Comparison of ENCODE assay signal across 1 cellular context in the genomic region with DNA sequence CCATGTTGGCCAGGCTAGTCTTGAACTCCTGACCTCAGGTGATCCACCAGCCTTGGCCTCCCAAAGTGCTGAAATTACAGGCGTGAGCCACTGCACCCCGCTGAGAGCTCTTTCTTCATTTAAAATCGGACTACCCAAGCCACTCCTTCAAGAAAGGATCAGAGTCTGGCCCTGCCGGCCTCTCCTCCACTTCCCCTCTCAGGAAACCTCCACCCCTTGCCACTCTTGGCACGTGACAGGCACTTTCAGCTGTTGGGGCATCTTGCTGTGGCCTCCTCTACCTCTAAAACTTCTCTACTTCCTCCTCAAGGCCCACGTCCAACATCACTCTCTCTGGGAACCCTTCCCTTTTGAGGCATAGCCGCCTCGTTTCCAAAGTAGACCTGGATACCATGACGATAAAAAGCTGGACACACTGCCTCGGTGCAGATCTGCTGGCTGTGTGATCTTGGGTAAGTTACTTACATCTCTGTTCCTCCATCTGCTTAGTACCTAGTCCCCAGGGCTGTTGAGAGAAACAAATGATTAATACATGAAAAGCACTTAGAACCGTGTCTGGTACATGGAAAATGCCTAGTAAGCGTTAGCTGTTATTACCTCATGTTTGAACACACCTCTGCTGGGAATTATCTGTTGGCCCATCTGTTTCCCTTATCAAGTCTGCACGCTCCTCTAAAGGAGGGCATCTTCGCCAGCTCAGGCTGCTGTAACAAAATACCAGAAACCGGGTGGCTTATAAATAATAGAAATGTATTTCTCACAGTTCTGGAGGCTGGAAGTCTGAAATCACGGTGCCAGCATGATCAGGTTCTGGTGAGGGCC.
A peak's percentile ranks its signal among the peaks of the same experiment; 100 is the strongest.
TF ChIP-seq lines count a peak whose summit lies in the region.

No MANE protein-coding gene starts in this region.

TF ChIP-seq in K562, 482 proteins besides CTCF, POLR2A, EP300 and RAD21 (continues in another document):
- TF ChIP-seq MAFF (IDR thresholded peaks at IDR 0.05; ENCODE audit: low read length) (peak; percentile 57; the same call in 1 of the 2 replicates), NR3C1 (CRISPR knock-in tag; IDR thresholded peaks at IDR 0.05) (no peak), ZNF449 (CRISPR knock-in tag; IDR thresholded peaks at IDR 0.05) (no peak), CCNT2 (IDR thresholded peaks at IDR 0.05; ENCODE audit: borderline replicate concordance, extremely low read depth, insufficient read length, low read depth, low read length) (no peak), MYC (IDR thresholded peaks at IDR 0.05; ENCODE audit: low read depth, low read length) (peak; percentile 60), MYC (CRISPR knock-in tag; IDR thresholded peaks at IDR 0.05; ENCODE audit: borderline replicate concordance, low read depth) (no peak), ZNF253 (CRISPR knock-in tag; conservative IDR thresholded peaks at IDR 0.05) (no peak), BCOR (IDR thresholded peaks at IDR 0.05) (peak; percentile 72), MAFK (IDR thresholded peaks at IDR 0.05; ENCODE audit: low read length) (peak; percentile 67), CREB3L1 (IDR thresholded peaks at IDR 0.05; ENCODE audit: borderline replicate concordance, low read depth) (no peak), YY1 (IDR thresholded peaks at IDR 0.05; ENCODE audit: borderline replicate concordance in 1 of 3, control insufficient read depth in 1 of 3, extremely low read depth in 1 of 3, insufficient read depth in 3 of 3, insufficient read length in 1 of 3, insufficient replicate concordance in 2 of 3, low read depth in 1 of 3, low read length in 2 of 3) (no peak), CAMTA2 (CRISPR knock-in tag; conservative IDR thresholded peaks at IDR 0.05) (no peak), EZH2 (IDR thresholded peaks at IDR 0.05; ENCODE audit: borderline replicate concordance, low read depth, low read length) (no peak), ZNF609 (CRISPR knock-in tag; IDR thresholded peaks at IDR 0.05; ENCODE audit: borderline replicate concordance) (no peak), NR2C1 (IDR thresholded peaks at IDR 0.05) (no peak), NR2C1 (tag; IDR thresholded peaks at IDR 0.05) (no peak), ZNF282 (CRISPR knock-in tag; IDR thresholded peaks at IDR 0.05) (no peak), ZNF197 (CRISPR knock-in tag; IDR thresholded peaks at IDR 0.05; ENCODE audit: low read depth) (no peak), GMEB1 (CRISPR knock-in tag; IDR thresholded peaks at IDR 0.05) (no peak), ZC3H4 (CRISPR knock-in tag; IDR thresholded peaks at IDR 0.05; ENCODE audit: borderline replicate concordance) (no peak), CHCHD3 (CRISPR knock-in tag; IDR thresholded peaks at IDR 0.05) (no peak), ELK1 (CRISPR knock-in tag; IDR thresholded peaks at IDR 0.05) (no peak), MITF (IDR thresholded peaks at IDR 0.05) (no peak), FOS (IDR thresholded peaks at IDR 0.05; ENCODE audit: extremely low read depth, insufficient read length) (no peak), ARNT (IDR thresholded peaks at IDR 0.05) (no peak), PCBP1 (IDR thresholded peaks at IDR 0.05; ENCODE audit: low read depth, low read length, poor library complexity, severe bottlenecking) (no peak), CEBPG (CRISPR knock-in tag; IDR thresholded peaks at IDR 0.05) (no peak), CEBPG (tag; conservative IDR thresholded peaks at IDR 0.05 in 1 of 2, IDR thresholded peaks at IDR 0.05 in 1 of 2) (no peak), THRAP3 (IDR thresholded peaks at IDR 0.05; ENCODE audit: borderline replicate concordance) (no peak), NCOR1 (IDR thresholded peaks at IDR 0.05) (peak; percentile 38; the same call in 1 of the 2 replicates), NELFE (IDR thresholded peaks at IDR 0.05; ENCODE audit: insufficient read depth, insufficient read length) (no peak), SMARCA4 (IDR thresholded peaks at IDR 0.05) (peak; percentile 48; the same call in 1 of the 2 replicates), MEIS2 (IDR thresholded peaks at IDR 0.05; ENCODE audit: partially characterized antibody) (peak; percentile 39)
- TF ChIP-seq, protein P1, sequence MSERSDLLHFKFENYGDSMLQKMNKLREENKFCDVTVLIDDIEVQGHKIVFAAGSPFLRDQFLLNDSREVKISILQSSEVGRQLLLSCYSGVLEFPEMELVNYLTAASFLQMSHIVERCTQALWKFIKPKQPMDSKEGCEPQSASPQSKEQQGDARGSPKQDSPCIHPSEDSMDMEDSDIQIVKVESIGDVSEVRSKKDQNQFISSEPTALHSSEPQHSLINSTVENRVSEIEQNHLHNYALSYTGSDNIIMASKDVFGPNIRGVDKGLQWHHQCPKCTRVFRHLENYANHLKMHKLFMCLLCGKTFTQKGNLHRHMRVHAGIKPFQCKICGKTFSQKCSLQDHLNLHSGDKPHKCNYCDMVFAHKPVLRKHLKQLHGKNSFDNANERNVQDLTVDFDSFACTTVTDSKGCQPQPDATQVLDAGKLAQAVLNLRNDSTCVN (CRISPR knock-in tag; IDR thresholded peaks at IDR 0.05), result no peak
- TF ChIP-seq, protein P2, sequence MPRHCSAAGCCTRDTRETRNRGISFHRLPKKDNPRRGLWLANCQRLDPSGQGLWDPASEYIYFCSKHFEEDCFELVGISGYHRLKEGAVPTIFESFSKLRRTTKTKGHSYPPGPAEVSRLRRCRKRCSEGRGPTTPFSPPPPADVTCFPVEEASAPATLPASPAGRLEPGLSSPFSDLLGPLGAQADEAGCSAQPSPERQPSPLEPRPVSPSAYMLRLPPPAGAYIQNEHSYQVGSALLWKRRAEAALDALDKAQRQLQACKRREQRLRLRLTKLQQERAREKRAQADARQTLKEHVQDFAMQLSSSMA (CRISPR knock-in tag; IDR thresholded peaks at IDR 0.05), result no peak
- TF ChIP-seq, protein P3, sequence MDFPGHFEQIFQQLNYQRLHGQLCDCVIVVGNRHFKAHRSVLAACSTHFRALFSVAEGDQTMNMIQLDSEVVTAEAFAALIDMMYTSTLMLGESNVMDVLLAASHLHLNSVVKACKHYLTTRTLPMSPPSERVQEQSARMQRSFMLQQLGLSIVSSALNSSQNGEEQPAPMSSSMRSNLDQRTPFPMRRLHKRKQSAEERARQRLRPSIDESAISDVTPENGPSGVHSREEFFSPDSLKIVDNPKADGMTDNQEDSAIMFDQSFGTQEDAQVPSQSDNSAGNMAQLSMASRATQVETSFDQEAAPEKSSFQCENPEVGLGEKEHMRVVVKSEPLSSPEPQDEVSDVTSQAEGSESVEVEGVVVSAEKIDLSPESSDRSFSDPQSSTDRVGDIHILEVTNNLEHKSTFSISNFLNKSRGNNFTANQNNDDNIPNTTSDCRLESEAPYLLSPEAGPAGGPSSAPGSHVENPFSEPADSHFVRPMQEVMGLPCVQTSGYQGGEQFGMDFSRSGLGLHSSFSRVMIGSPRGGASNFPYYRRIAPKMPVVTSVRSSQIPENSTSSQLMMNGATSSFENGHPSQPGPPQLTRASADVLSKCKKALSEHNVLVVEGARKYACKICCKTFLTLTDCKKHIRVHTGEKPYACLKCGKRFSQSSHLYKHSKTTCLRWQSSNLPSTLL (IDR thresholded peaks at IDR 0.05), result no peak
- TF ChIP-seq, protein P4, sequence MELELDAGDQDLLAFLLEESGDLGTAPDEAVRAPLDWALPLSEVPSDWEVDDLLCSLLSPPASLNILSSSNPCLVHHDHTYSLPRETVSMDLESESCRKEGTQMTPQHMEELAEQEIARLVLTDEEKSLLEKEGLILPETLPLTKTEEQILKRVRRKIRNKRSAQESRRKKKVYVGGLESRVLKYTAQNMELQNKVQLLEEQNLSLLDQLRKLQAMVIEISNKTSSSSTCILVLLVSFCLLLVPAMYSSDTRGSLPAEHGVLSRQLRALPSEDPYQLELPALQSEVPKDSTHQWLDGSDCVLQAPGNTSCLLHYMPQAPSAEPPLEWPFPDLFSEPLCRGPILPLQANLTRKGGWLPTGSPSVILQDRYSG (tag; conservative IDR thresholded peaks at IDR 0.05; ENCODE audit: low read depth), result no peak
- TF ChIP-seq, protein P5, sequence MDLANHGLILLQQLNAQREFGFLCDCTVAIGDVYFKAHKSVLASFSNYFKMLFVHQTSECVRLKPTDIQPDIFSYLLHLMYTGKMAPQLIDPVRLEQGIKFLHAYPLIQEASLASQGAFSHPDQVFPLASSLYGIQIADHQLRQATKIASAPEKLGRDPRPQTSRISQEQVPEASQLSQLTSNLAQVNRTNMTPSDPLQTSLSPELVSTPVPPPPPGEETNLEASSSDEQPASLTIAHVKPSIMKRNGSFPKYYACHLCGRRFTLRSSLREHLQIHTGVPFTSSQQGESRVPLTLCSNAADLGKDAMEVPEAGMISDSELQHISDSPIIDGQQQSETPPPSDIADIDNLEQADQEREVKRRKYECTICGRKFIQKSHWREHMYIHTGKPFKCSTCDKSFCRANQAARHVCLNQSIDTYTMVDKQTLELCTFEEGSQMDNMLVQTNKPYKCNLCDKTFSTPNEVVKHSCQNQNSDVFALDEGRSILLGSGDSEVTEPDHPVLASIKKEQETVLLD (IDR thresholded peaks at IDR 0.05), result no peak
